18 cellular contexts compared by ENCODE assay signal in the genomic region with DNA sequence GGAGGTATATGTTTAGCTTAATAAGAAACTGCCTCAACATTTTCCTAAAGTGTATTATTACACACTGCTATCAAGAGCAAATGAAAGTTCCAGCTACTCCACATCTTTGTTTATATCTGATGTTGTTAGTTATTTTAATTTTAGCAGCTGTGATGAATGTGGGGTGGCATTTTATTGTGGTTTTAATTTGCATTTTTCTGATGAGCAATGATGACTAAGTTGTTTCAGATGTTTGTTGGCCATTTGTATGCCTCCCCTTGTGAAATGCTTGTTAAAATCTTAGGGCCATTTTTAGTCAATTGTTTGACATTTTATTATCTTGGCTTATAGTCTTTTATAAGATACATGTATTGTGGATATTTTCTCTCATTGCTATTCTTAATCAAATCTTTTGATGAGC.
DNase-seq lines count a peak whose midpoint lies in the region; ATAC-seq and TF ChIP-seq lines count a peak whose summit lies in the region.
"Had no signal": no experiment of that assay in that cellular context is flagged by ENCODE, and none has a peak within 500 bp of the region (broad histone marks: within the 10 kb centered on the region; RNA-seq: fewer than 3 reads in every experiment).

No MANE protein-coding gene starts in this region.

- no peak overlapping the region for H2BK120ac ChIP-seq in mesenchymal stem cell (ENCODE audit: low read depth, low read length)

- H2BK5ac ChIP-seq in mesenchymal stem cell (ENCODE audit: low read depth, low read length, poor library complexity, severe bottlenecking), result no peak overlapping the region

- no peak for ATAC-seq in GM18873 (IDR thresholded peaks at IDR 0.05; ENCODE audit: low FRiP score, unreplicated experiment)
- ATAC-seq: CD8-positive, alpha-beta T cell; HCT116; left colon; stimulated activated memory B cell treated with anti-CD40 and anti-IgM and Interleukin-4, amounts not matched to agents 10 μg/mL and 1 μg/mL and 100 μg/mL, for 72 hours had no signal

- H3K23ac ChIP-seq in mesenchymal stem cell (ENCODE audit: low read length in 2 of 2), result no peak overlapping the region

- H3K9me2 ChIP-seq in MM.1S (replicated peaks; ENCODE audit: insufficient read depth, low read length), result no peaks in the 10 kb centered on the region

- H3K4me3 ChIP-seq in MM.1S (ENCODE audit: low read length) (no peak overlapping the region), epithelial cell of esophagus (ENCODE audit: low read length) (no peak overlapping the region), mesenchymal stem cell (ENCODE audit: insufficient read depth in 1 of 2, low read depth in 1 of 2, low read length in 2 of 2) (no peak overlapping the region), MG63 (no peak overlapping the region)
- H3K4me3 ChIP-seq: coronary artery, tibial artery had no signal

- no peaks in the 10 kb centered on the region for H3F3A ChIP-seq in MM.1S (ENCODE audit: insufficient read depth, low read length)

- no peaks in the 10 kb centered on the region for H3K9me3 ChIP-seq in MM.1S (replicated peaks; ENCODE audit: insufficient read depth, low read length)
- H3K9me3 ChIP-seq in mesenchymal stem cell (ENCODE audit: control insufficient read depth, low read length), result no peaks in the 10 kb centered on the region
- H3K9me3 ChIP-seq in MG63, result no peaks in the 10 kb centered on the region
- H3K9me3 ChIP-seq: tibial artery had no signal

- no peak overlapping the region for H3K18ac ChIP-seq in mesenchymal stem cell (ENCODE audit: low read depth in 1 of 2, low read length in 2 of 2)

- no peak overlapping the region for H4K8ac ChIP-seq in mesenchymal stem cell (ENCODE audit: low read length)

- H3K4me1 ChIP-seq in MM.1S (ENCODE audit: low read length) (peaks cover 14% of the 10 kb centered on the region), mesenchymal stem cell (ENCODE audit: control insufficient read depth, insufficient read depth, low read depth, low read length) (no peaks in the 10 kb centered on the region)
- H3K4me1 ChIP-seq: parathyroid adenoma, tibial artery had no signal

- no peak overlapping the region for H3K4ac ChIP-seq in mesenchymal stem cell (ENCODE audit: low read depth in 1 of 2, low read length in 2 of 2)

- DNase-seq in GM04504 (ENCODE audit: low read depth) (peak; percentile 24), MM.1S (peak; percentile 63), epithelial cell of esophagus (ENCODE audit: low read depth) (peak; percentile 41), mesenchymal stem cell (no peak), NCI-H345 (lab: John Stamatoyannopoulos, UW) (no peak), MG63 (no peak)
- DNase-seq: CD8-positive, alpha-beta T cell; DMS53; left colon; NCI-H1417 treated with DMSO at 0.1 percent for 48 hours; NCI-H2107; NCI-H510A; tibial artery had no signal

- H4K91ac ChIP-seq in mesenchymal stem cell (ENCODE audit: low read length), result no peak overlapping the region

- H3K36me3 ChIP-seq in MM.1S (replicated peaks; ENCODE audit: insufficient read depth, low read length) (no peaks in the 10 kb centered on the region), mesenchymal stem cell (ENCODE audit: control insufficient read depth in 1 of 2, insufficient read depth in 2 of 2, low read depth in 1 of 2, low read length in 2 of 2) (no peaks in the 10 kb centered on the region), MG63 (no peaks in the 10 kb centered on the region)
- H3K36me3 ChIP-seq: tibial artery had no signal

- no peak overlapping the region for H2AFZ ChIP-seq in MM.1S (ENCODE audit: low read length)
- no peak overlapping the region for H2AFZ ChIP-seq in mesenchymal stem cell (ENCODE audit: low read depth, low read length)
- H2AFZ ChIP-seq: parathyroid adenoma had no signal

- H3K9ac ChIP-seq in MM.1S (ENCODE audit: low read length) (no peak overlapping the region), mesenchymal stem cell (ENCODE audit: low read length) (peak overlapping the region; percentile 63)
- H3K9ac ChIP-seq: parathyroid adenoma had no signal

- H2AK5ac ChIP-seq in mesenchymal stem cell (ENCODE audit: low read length, severe bottlenecking), result no peak overlapping the region

- H4K20me1 ChIP-seq in MM.1S (ENCODE audit: insufficient read depth, low read length), result no peaks in the 10 kb centered on the region

- no peak for TF ChIP-seq CTCF in MM.1S (IDR thresholded peaks at IDR 0.05; ENCODE audit: low read length)
- no peak for TF ChIP-seq CTCF in epithelial cell of esophagus (IDR thresholded peaks at IDR 0.05; ENCODE audit: insufficient read depth, low read depth, low read length, missing control alignments)

- H3K79me2 ChIP-seq in MM.1S (ENCODE audit: low read length), result no peaks in the 10 kb centered on the region
- H3K79me2 ChIP-seq: parathyroid adenoma had no signal

- no peaks in the 10 kb centered on the region for H3K79me1 ChIP-seq in mesenchymal stem cell (replicated peaks; ENCODE audit: low read length, poor library complexity, severe bottlenecking)

- H3K4me2 ChIP-seq in MM.1S (ENCODE audit: low read depth, low read length) (peak overlapping the region; percentile 38), mesenchymal stem cell (ENCODE audit: low read length, poor library complexity, severe bottlenecking) (no peak overlapping the region)

- no peak overlapping the region for H3K14ac ChIP-seq in mesenchymal stem cell (ENCODE audit: low read length in 2 of 2)

- H2BK15ac ChIP-seq in mesenchymal stem cell (ENCODE audit: low read depth, poor library complexity, severe bottlenecking), result no peak overlapping the region

- no peak overlapping the region for H2BK12ac ChIP-seq in mesenchymal stem cell (ENCODE audit: low read length in 2 of 2)

- H3K27me3 ChIP-seq in MM.1S (replicated peaks; ENCODE audit: insufficient read depth, low read length) (no peaks in the 10 kb centered on the region), mesenchymal stem cell (ENCODE audit: control insufficient read depth in 1 of 2, insufficient read depth in 1 of 2, low read length in 2 of 2) (no peaks in the 10 kb centered on the region), MG63 (no peaks in the 10 kb centered on the region; the same call in none of the 2 replicates)

- peak overlapping the region; percentile 39; the same call in 1 of the 2 replicates for H3K27ac ChIP-seq in MM.1S (ENCODE audit: low read length)
- H3K27ac ChIP-seq in mesenchymal stem cell (ENCODE audit: low read length, poor library complexity, severe bottlenecking), result no peak overlapping the region
- H3K27ac ChIP-seq: coronary artery, parathyroid adenoma, tibial artery had no signal

Comparison
In these comparisons a context has a peak if more than half of its experiments do, and no peak if none do; other contexts are left out.
1. DNase-seq: peak in GM04504 (single experiment), MM.1S (single experiment) and epithelial cell of esophagus (single experiment); none in mesenchymal stem cell (single experiment), NCI-H345 (single experiment) and MG63 (single experiment).